17 cellular contexts compared by ENCODE assay signal in the genomic region with DNA sequence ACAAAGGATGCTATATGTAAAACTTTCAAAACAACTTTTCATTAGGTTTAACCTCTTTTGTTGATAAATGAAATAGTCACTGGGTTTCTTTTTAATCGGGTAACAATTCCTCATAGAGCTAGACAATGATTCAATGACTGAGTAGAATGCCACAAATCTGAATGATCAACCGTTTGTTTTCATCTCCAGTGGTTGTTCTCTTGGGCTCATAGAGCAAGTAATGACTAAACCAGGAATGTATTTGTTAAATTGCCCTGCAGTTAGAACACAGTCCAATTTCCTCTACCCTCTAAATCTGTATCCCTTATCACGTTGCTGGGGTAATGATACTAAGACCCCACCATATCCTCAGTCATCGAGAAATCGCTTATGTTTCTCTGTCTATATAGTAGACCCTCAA. TPM values are rescaled to one million over a fixed set of nuclear protein-coding genes. Genes with fewer than 3 reads are reported as not detected.
DNase-seq lines count a peak whose midpoint lies in the region; TF ChIP-seq lines count a peak whose summit lies in the region.
"Had no signal": no experiment of that assay in that cellular context is flagged by ENCODE, and none has a peak within 500 bp of the region (broad histone marks: within the 10 kb centered on the region; RNA-seq: fewer than 3 reads in every experiment).

No MANE protein-coding gene starts in this region.

- H3K9me2 ChIP-seq in Karpas-422 (replicated peaks; ENCODE audit: insufficient read depth, low read length), result no peaks in the 10 kb centered on the region

- no peak overlapping the region for H3K4me2 ChIP-seq in Karpas-422 (ENCODE audit: low read depth, low read length, poor library complexity, severe bottlenecking)
- H3K4me2 ChIP-seq: BLaER1 treated with 17β-estradiol and CSF1 and Interleukin-3, amounts not matched to agents 10 nM and 100 nM; GM23338 had no signal

- H3K27me3 ChIP-seq in Karpas-422 (ENCODE audit: low read length), result no peaks in the 10 kb centered on the region
- H3K27me3 ChIP-seq: BLaER1 treated with 17β-estradiol and CSF1 and Interleukin-3, amounts not matched to agents 10 nM and 100 nM had no signal

- H3K36me3 ChIP-seq in mesodermal cell (ENCODE audit: control insufficient read depth, insufficient read depth, low read length) (no peaks in the 10 kb centered on the region), Karpas-422 (ENCODE audit: insufficient read depth, low read length) (no peaks in the 10 kb centered on the region)
- H3K36me3 ChIP-seq: BLaER1 treated with 17β-estradiol and CSF1 and Interleukin-3, amounts not matched to agents 10 nM and 100 nM had no signal

- no peak overlapping the region for H3K9ac ChIP-seq in Karpas-422 (ENCODE audit: low read length)
- H3K9ac ChIP-seq: BLaER1 treated with 17β-estradiol and CSF1 and Interleukin-3, amounts not matched to agents 10 nM and 100 nM had no signal

- DNase-seq in ELR (ENCODE audit: low read depth), result peak; percentile 46
- peak; percentile 83 for DNase-seq in M059J (ENCODE audit: low read depth)
- DNase-seq in astrocyte of the spinal cord (ENCODE audit: low read depth, low spot score), result peak; percentile 15
- DNase-seq in Karpas-422, result no peak
- no peak for DNase-seq in RPMI8226
- no peak for DNase-seq in NCI-H128 (lab: John Stamatoyannopoulos, UW; ENCODE audit: unreplicated experiment)
- DNase-seq in NOMO-1 treated with dmso at 0.1 percent for 144 hours (lab: John Stamatoyannopoulos, UW; ENCODE audit: unreplicated experiment), result no peak
- DNase-seq: DMS153, NCI-H1417, NCI-H1930, NCI-H2171 treated with DMSO at 0.1 percent for 48 hours, NCI-H510A treated with DMSO at 0.1 percent for 48 hours, SIG-M5, SW 1271 had no signal

- H4K20me1 ChIP-seq in Karpas-422 (ENCODE audit: insufficient read depth, low read depth, low read length), result no peaks in the 10 kb centered on the region
- H4K20me1 ChIP-seq: BLaER1 treated with 17β-estradiol and CSF1 and Interleukin-3, amounts not matched to agents 10 nM and 100 nM had no signal

- in situ Hi-C loops in astrocyte of the spinal cord (cut with HindIII; ENCODE audit: low sequenced_read_pairs), result no loop called here

- H3K9me3 ChIP-seq in mesodermal cell (ENCODE audit: control insufficient read depth, low read length) (no peaks in the 10 kb centered on the region), Karpas-422 (ENCODE audit: low read length) (no peaks in the 10 kb centered on the region)
- H3K9me3 ChIP-seq: BLaER1 treated with 17β-estradiol and CSF1 and Interleukin-3, amounts not matched to agents 10 nM and 100 nM had no signal

- H3K4me1 ChIP-seq in mesodermal cell (ENCODE audit: control insufficient read depth, insufficient read depth, low read length, poor library complexity, severe bottlenecking), result peaks cover 27% of the 10 kb centered on the region
- peaks cover 6% of the 10 kb centered on the region for H3K4me1 ChIP-seq in Karpas-422 (ENCODE audit: low read length)

- WGBS in mesodermal cell (ENCODE audit: insufficient coverage in 2 of 2), 2 experiments, result 90 to 97% methylated on average over 4 to 5 of the region's 5 CpGs

- H3K27ac ChIP-seq in mesodermal cell (ENCODE audit: low read depth, low read length, severe bottlenecking), result peak overlapping the region; percentile 30
- no peak overlapping the region for H3K27ac ChIP-seq in Karpas-422 (ENCODE audit: low read length)
- H3K27ac ChIP-seq: BLaER1 treated with 17β-estradiol and CSF1 and Interleukin-3, amounts not matched to agents 10 nM and 100 nM had no signal

- no peak overlapping the region for H2AFZ ChIP-seq in Karpas-422 (ENCODE audit: low read length)
- H2AFZ ChIP-seq: GM23338 had no signal

- no peak overlapping the region for H3K4me3 ChIP-seq in astrocyte of the spinal cord (ENCODE audit: low read depth, low read length)
- no peak overlapping the region for H3K4me3 ChIP-seq in mesodermal cell (ENCODE audit: extremely low read depth, insufficient read depth, low read length, poor library complexity, severe bottlenecking)
- H3K4me3 ChIP-seq in Karpas-422 (ENCODE audit: low read length), result no peak overlapping the region
- H3K4me3 ChIP-seq: BLaER1 treated with 17β-estradiol and CSF1 and Interleukin-3, amounts not matched to agents 10 nM and 100 nM; GM23338 had no signal

- no peak for TF ChIP-seq CTCF in astrocyte of the spinal cord (IDR thresholded peaks at IDR 0.05; ENCODE audit: low read depth, low read length)

- H3K79me2 ChIP-seq in Karpas-422 (ENCODE audit: low read length), result no peaks in the 10 kb centered on the region

RNA-seq across cellular contexts. Expression of gene CNNM1, which starts 40.0 kb away (rescaled TPM):
- 1.6 and 2.4 TPM in 2 replicates for total RNA-seq in M059J (2014; rRNA removed; shearing (Covaris generic))
- 0.29 TPM for polyA plus RNA-seq in mesodermal cell (2013, experiment 1 of 2)
- 0.40 TPM for polyA plus RNA-seq in mesodermal cell (2013, experiment 2 of 2)
- not detected in 2 replicates for total RNA-seq in Karpas-422 (2014; rRNA removed; shearing (Covaris generic); ENCODE audit: low replicate concordance)

Comparison
In these comparisons a context has a peak if more than half of its experiments do, and no peak if none do; other contexts are left out.
1. DNase-seq: peak in ELR (single experiment), M059J (single experiment) and astrocyte of the spinal cord (single experiment); none in Karpas-422 (single experiment), RPMI8226 (single experiment), NCI-H128 (single experiment) and NOMO-1 treated with dmso at 0.1 percent for 144 hours (single experiment).